In the genomic region with DNA sequence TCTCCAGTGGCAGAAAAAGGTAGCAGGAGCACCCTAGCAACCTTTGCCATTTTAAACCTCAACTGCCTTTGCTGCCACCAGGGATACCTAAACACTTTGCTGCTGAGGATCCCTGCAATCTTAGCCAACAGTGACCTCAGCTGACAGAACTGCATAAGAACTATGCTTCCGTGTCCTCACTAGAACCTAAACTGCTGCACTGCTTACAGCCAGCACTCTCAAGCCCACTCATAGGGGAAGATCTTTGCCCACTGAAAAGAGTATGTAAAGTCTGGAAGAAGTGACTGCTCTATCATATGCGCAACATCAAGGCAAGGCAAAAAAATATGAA, we compare ENCODE assay signal across 15 cellular contexts.
DNase-seq lines count a peak whose midpoint lies in the region; ATAC-seq, FAIRE-seq and TF ChIP-seq lines count a peak whose summit lies in the region.
"Had no signal": no experiment of that assay in that cellular context is flagged by ENCODE, and none has a peak within 500 bp of the region (broad histone marks: within the 10 kb centered on the region; RNA-seq: fewer than 3 reads in every experiment).

No MANE protein-coding gene starts in this region.

- no peaks in the 10 kb centered on the region for H3K27me3 Mint-ChIP-seq in CD14-positive monocyte (ENCODE audit: low read depth in 3 of 3)
- H3K27me3 Mint-ChIP-seq: activated naive CD4-positive, alpha-beta T cell treated with anti-CD3 and anti-CD28 coated beads, Interleukin-2, amount 50 U/mL, for 24 hours had no signal

- ATAC-seq in foreskin keratinocyte, result no peak
- no peak for ATAC-seq in GM21526 (IDR thresholded peaks at IDR 0.05; ENCODE audit: low FRiP score, unreplicated experiment)

- H3K4me1 ChIP-seq in NT2/D1 (ENCODE audit: insufficient read depth, insufficient read length), result no peaks in the 10 kb centered on the region
- H3K4me1 ChIP-seq in foreskin keratinocyte, result no peaks in the 10 kb centered on the region
- H3K4me1 ChIP-seq: thyroid gland had no signal

- no peak overlapping the region for H3K27ac ChIP-seq in foreskin keratinocyte
- H3K27ac ChIP-seq: RWPE1, thyroid gland had no signal

- no peaks in the 10 kb centered on the region for H3K36me3 ChIP-seq in NT2/D1 (ENCODE audit: insufficient read depth, insufficient read length, low read length)
- H3K36me3 ChIP-seq: thyroid gland had no signal

- no peak overlapping the region for H3K9ac ChIP-seq in NT2/D1 (ENCODE audit: insufficient read length, low read depth)

- intact Hi-C loops in CD14-positive monocyte (cut with micrococcal nuclease), result no loop called here

- peaks cover 3 to 23% (median 10%) of the 10 kb centered on the region in 7 donors for H3K9me3 Mint-ChIP-seq in CD14-positive monocyte

- no peaks in the 10 kb centered on the region for H3K36me3 Mint-ChIP-seq in CD14-positive monocyte
- H3K36me3 Mint-ChIP-seq: activated naive CD4-positive, alpha-beta T cell treated with anti-CD3 and anti-CD28 coated beads, Interleukin-2, amount 50 U/mL, for 24 hours had no signal

- peak; percentile 3 for TF ChIP-seq CTCF in foreskin keratinocyte (conservative IDR thresholded peaks at IDR 0.05)
- TF ChIP-seq CTCF in CD14-positive monocyte (IDR thresholded peaks at IDR 0.05), result no peak

- H3K27me3 ChIP-seq in NT2/D1 (ENCODE audit: insufficient read depth, insufficient read length) (no peaks in the 10 kb centered on the region), foreskin keratinocyte (no peaks in the 10 kb centered on the region)
- H3K27me3 ChIP-seq: thyroid gland had no signal

- no peaks in the 10 kb centered on the region for H3K4me1 Mint-ChIP-seq in CD14-positive monocyte
- H3K4me1 Mint-ChIP-seq: activated naive CD4-positive, alpha-beta T cell treated with anti-CD3 and anti-CD28 coated beads, Interleukin-2, amount 50 U/mL, for 24 hours had no signal

- no peak overlapping the region for H3K4me3 ChIP-seq in NT2/D1 (ENCODE audit: insufficient read length, low read depth)
- H3K4me3 ChIP-seq: thyroid gland had no signal

- peak in 2 of 3 experiments; percentile 32 to 71 for DNase-seq in NCI-H1417 (lab: John Stamatoyannopoulos, UW)
- DNase-seq in NCI-H1417 treated with DMSO at 0.1 percent for 48 hours (lab: John Stamatoyannopoulos, UW), result no peak
- peak; percentile 32 for DNase-seq in NT2/D1 (ENCODE audit: low read depth, low spot score)
- DNase-seq in foreskin keratinocyte, result peak in 1 of 2 donors; percentile 6
- DNase-seq in putamen (ENCODE audit: low spot score), result peak; percentile 18
- DNase-seq in GM12892 (ENCODE audit: insufficient read length), result no peak
- no peak for DNase-seq in CD14-positive monocyte (ENCODE audit: low spot score)
- DNase-seq: activated CD4-positive, alpha-beta T cell treated with anti-CD3 and anti-CD28 coated beads for 4 hours; effector CD4-positive, alpha-beta T cell; occipital lobe; thyroid gland had no signal

- H3K27ac Mint-ChIP-seq in CD14-positive monocyte, result no peak overlapping the region
- H3K27ac Mint-ChIP-seq: activated naive CD4-positive, alpha-beta T cell treated with anti-CD3 and anti-CD28 coated beads, Interleukin-2, amount 50 U/mL, for 24 hours had no signal

- TF ChIP-seq POLR2A in GM12892 (IDR thresholded peaks at IDR 0.05; ENCODE audit: low read depth, low read length), result no peak

- no peak for FAIRE-seq in GM12892 (lab: Jason Lieb, UNC)
- FAIRE-seq: A204.1 had no signal

- no peak overlapping the region for H3K4me3 Mint-ChIP-seq in CD14-positive monocyte
- H3K4me3 Mint-ChIP-seq: activated naive CD4-positive, alpha-beta T cell treated with anti-CD3 and anti-CD28 coated beads, Interleukin-2, amount 50 U/mL, for 24 hours had no signal

- H3K9me3 ChIP-seq in NT2/D1 (ENCODE audit: insufficient read depth, low read length), result no peaks in the 10 kb centered on the region
- H3K9me3 ChIP-seq: thyroid gland had no signal

Comparison
In these comparisons a context has a peak if more than half of its experiments do, and no peak if none do; other contexts are left out.
1. DNase-seq: peak in NCI-H1417 (2 of 3), NT2/D1 (single experiment) and putamen (single experiment); none in NCI-H1417 treated with DMSO at 0.1 percent for 48 hours (single experiment), GM12892 (single experiment) and CD14-positive monocyte (single experiment).